ENCODE assay signal across 1 cellular context in genomic region chr6:18020545-18020944, GRCh38. TPM values are rescaled to one million over a fixed set of nuclear protein-coding genes. Genes with fewer than 3 reads are reported as not detected.
"Had no signal": no experiment of that assay in that cellular context is flagged by ENCODE, and none has a peak within 500 bp of the region (broad histone marks: within the 10 kb centered on the region; RNA-seq: fewer than 3 reads in every experiment).

No MANE protein-coding gene starts in this region.

RNA-seq across cellular contexts. Expression of gene KIF13A, which starts 33.1 kb away (rescaled TPM):
- polyA plus RNA-seq: naive thymus-derived CD4-positive, alpha-beta T cell had no signal
